1 cellular context compared by ENCODE assay signal in the genomic region with DNA sequence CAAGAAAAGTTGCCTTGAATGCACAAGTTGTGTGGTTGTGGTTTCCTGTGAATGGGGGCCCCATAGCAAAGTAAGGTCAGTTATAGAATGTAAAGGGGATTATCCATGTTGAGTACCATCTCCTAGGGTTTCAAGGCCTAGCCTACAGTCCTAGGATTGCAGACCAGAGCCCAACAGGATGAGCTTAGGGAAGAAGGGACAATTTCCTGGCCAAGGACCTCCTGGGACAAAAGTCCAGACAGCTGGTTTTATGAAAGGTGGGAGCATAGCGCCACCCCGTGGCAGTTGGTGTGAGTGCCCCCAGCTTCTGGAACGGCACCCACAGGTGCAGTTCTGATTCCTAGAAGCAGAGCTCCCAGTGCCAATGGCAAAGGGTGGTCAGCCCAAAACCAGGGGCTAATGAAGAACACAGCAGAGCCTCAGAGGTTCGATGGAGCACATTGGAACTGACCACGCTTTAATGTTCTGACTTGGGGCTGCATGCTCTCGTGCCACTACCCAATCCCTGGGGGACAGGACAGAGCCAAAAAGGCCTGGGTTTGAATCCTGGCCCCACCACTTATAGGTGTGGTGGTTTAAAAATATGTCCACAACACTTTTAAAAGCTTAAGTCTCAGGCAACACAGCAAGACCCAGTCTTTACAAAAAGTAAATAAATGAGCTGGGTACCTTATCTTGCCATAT.
TF ChIP-seq lines count a peak whose summit lies in the region.

No MANE protein-coding gene starts in this region.

TF ChIP-seq in GM23338, 12 proteins besides CTCF, POLR2A, EP300 and RAD21 (continued from another document):
- TF ChIP-seq, protein P1, sequence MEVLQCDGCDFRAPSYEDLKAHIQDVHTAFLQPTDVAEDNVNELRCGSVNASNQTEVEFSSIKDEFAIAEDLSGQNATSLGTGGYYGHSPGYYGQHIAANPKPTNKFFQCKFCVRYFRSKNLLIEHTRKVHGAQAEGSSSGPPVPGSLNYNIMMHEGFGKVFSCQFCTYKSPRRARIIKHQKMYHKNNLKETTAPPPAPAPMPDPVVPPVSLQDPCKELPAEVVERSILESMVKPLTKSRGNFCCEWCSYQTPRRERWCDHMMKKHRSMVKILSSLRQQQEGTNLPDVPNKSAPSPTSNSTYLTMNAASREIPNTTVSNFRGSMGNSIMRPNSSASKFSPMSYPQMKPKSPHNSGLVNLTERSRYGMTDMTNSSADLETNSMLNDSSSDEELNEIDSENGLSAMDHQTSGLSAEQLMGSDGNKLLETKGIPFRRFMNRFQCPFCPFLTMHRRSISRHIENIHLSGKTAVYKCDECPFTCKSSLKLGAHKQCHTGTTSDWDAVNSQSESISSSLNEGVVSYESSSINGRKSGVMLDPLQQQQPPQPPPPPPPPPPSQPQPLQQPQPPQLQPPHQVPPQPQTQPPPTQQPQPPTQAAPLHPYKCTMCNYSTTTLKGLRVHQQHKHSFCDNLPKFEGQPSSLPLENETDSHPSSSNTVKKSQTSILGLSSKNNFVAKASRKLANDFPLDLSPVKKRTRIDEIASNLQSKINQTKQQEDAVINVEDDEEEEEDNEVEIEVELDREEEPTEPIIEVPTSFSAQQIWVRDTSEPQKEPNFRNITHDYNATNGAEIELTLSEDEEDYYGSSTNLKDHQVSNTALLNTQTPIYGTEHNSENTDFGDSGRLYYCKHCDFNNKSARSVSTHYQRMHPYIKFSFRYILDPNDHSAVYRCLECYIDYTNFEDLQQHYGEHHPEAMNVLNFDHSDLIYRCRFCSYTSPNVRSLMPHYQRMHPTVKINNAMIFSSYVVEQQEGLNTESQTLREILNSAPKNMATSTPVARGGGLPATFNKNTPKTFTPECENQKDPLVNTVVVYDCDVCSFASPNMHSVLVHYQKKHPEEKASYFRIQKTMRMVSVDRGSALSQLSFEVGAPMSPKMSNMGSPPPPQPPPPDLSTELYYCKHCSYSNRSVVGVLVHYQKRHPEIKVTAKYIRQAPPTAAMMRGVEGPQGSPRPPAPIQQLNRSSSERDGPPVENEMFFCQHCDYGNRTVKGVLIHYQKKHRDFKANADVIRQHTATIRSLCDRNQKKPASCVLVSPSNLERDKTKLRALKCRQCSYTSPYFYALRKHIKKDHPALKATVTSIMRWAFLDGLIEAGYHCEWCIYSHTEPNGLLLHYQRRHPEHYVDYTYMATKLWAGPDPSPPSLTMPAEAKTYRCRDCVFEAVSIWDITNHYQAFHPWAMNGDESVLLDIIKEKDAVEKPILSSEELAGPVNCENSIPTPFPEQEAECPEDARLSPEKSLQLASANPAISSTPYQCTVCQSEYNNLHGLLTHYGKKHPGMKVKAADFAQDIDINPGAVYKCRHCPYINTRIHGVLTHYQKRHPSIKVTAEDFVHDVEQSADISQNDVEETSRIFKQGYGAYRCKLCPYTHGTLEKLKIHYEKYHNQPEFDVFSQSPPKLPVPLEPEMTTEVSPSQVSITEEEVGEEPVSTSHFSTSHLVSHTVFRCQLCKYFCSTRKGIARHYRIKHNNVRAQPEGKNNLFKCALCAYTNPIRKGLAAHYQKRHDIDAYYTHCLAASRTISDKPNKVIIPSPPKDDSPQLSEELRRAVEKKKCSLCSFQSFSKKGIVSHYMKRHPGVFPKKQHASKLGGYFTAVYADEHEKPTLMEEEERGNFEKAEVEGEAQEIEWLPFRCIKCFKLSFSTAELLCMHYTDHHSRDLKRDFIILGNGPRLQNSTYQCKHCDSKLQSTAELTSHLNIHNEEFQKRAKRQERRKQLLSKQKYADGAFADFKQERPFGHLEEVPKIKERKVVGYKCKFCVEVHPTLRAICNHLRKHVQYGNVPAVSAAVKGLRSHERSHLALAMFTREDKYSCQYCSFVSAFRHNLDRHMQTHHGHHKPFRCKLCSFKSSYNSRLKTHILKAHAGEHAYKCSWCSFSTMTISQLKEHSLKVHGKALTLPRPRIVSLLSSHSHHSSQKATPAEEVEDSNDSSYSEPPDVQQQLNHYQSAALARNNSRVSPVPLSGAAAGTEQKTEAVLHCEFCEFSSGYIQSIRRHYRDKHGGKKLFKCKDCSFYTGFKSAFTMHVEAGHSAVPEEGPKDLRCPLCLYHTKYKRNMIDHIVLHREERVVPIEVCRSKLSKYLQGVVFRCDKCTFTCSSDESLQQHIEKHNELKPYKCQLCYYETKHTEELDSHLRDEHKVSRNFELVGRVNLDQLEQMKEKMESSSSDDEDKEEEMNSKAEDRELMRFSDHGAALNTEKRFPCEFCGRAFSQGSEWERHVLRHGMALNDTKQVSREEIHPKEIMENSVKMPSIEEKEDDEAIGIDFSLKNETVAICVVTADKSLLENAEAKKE (CRISPR knock-in tag; IDR thresholded peaks at IDR 0.05): no peak
